Comparison of ENCODE assay signal across 18 cellular contexts in the genomic region with DNA sequence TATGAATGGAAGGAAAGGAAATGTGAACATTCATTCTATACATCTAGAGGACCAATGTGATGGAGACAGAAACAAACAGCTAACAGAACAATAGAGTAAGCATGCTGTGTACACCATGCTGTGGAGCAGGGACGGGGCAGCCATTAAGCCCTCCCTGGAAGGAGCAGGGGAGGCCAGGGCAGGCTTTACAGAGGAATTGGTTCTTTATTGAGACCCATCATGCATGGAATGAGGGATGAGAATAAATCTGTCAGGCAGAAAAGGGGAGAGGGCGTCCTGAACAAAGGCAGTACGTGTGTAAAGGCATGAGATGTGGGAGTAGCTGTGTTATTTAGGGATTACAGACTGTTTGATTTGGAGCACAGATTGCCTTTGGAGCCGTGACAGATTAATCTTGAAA. TPM values are rescaled to one million over a fixed set of nuclear protein-coding genes. Genes with fewer than 3 reads are reported as not detected.
DNase-seq lines count a peak whose midpoint lies in the region; FAIRE-seq and TF ChIP-seq lines count a peak whose summit lies in the region.
"Had no signal": no experiment of that assay in that cellular context is flagged by ENCODE, and none has a peak within 500 bp of the region (broad histone marks: within the 10 kb centered on the region; RNA-seq: fewer than 3 reads in every experiment).

No MANE protein-coding gene starts in this region.

- peaks cover 5% of the 10 kb centered on the region; the same call in 1 of the 2 replicates for H3K79me1 ChIP-seq in H1 (ENCODE audit: low read depth, low read length)

- H2BK5ac ChIP-seq in H1 (ENCODE audit: low read depth, low read length): no peak overlapping the region

- TF ChIP-seq CTCF in H1 (IDR thresholded peaks at IDR 0.05; ENCODE audit: control extremely low read depth in 1 of 3, insufficient read depth in 1 of 3, low read depth in 1 of 3, low read length in 3 of 3): no peak
- no peak for TF ChIP-seq CTCF in tibial artery (IDR thresholded peaks at IDR 0.05)

- peaks cover 47% of the 10 kb centered on the region for H3K4me1 Mint-ChIP-seq in activated naive CD8-positive, alpha-beta T cell treated with anti-CD3 and anti-CD28 coated beads for 36 hours

- H3K4me3 ChIP-seq in H1 (ENCODE audit: extremely low read depth in 1 of 4, insufficient read depth in 2 of 4, low read depth in 3 of 4, low read length in 4 of 4): no peak overlapping the region
- no peak overlapping the region for H3K4me3 ChIP-seq in tibial artery
- H3K4me3 ChIP-seq: SK-N-MC had no signal

- no peak for FAIRE-seq in H1 (lab: Jason Lieb, UNC)
- FAIRE-seq: H54 had no signal

- no peak overlapping the region for H2BK120ac ChIP-seq in H1 (replicated peaks; ENCODE audit: low read depth, low read length)

- H3K18ac ChIP-seq in H1 (ENCODE audit: extremely low read depth, low read length): no peak overlapping the region

- no peak for TF ChIP-seq EP300 in H1 (IDR thresholded peaks at IDR 0.05; ENCODE audit: borderline replicate concordance in 1 of 2, low read depth in 2 of 2, low read length in 2 of 2)

- no peak overlapping the region for H3K27ac Mint-ChIP-seq in activated naive CD8-positive, alpha-beta T cell treated with anti-CD3 and anti-CD28 coated beads for 36 hours

- DNase-seq in NCI-H2227 (lab: John Stamatoyannopoulos, UW; ENCODE audit: unreplicated experiment) (peak; percentile 11), NCI-H2227 treated with DMSO at 0.1 percent for 48 hours (lab: John Stamatoyannopoulos, UW) (no peak), NCI-H69 (lab: John Stamatoyannopoulos, UW) (peak; percentile 12), H1 (ENCODE audit: low read depth in 1 of 2, low spot score in 2 of 2) (no peak), tibial artery (no peak), SK-N-DZ (ENCODE audit: low spot score) (no peak)
- DNase-seq in activated naive CD8-positive, alpha-beta T cell treated with anti-CD3 and anti-CD28 coated beads for 36 hours: no peak
- no peak for DNase-seq in activated CD4-positive, CD25-positive, alpha-beta regulatory T cell treated with anti-CD3 and anti-CD28 coated beads, Interleukin-2, amount 50 U/mL, for 72 hours
- DNase-seq: C1 segment of cervical spinal cord; EL; Kasumi-1; NCI-H1417 treated with DMSO at 0.1 percent for 48 hours; NCI-H2029; NCI-H524; NK-92 treated with Interleukin-12 subunit alpha and Interleukin-12 subunit beta, amount 100 ng/mL, for 24 hours; PC-3 had no signal

- 80% methylated on average over 4 of the region's 4 CpGs; no CpG with 5 or more reads in 1 of the 2 experiments for WGBS in H1 (ENCODE audit: extremely low coverage in 1 of 2, insufficient coverage in 1 of 2, insufficient read length in 1 of 2, insufficient replicate concordance in 2 of 2, low coverage in 1 of 2, low lambda C conversion rate in 2 of 2, missing lambda C conversion rate in 1 of 2), 2 experiments

- H3K27ac ChIP-seq in H1 (ENCODE audit: low read depth, low read length) (no peak overlapping the region), tibial artery (peak overlapping the region; percentile 40 to 63)
- H3K27ac ChIP-seq: SK-N-MC had no signal

- no peaks in the 10 kb centered on the region for H3K9me3 ChIP-seq in H1 (ENCODE audit: insufficient read depth in 2 of 2, low read depth in 1 of 2, low read length in 1 of 2)
- no peaks in the 10 kb centered on the region for H3K9me3 ChIP-seq in tibial artery

- CTCF ChIA-PET in H1 (lab: Charles Lee; ENCODE audit: partially characterized antibody): interaction anchor here (1.0 to 1.9 kb wide), 3 partner anchors 13 to 36 kb away, joined by 3 to 9 read pairs (median 4); a partner anchor contains a TSS

- H3K56ac ChIP-seq in H1 (replicated peaks; ENCODE audit: insufficient read length, low read depth, low read length): no peak overlapping the region

- H2BK20ac ChIP-seq in H1 (ENCODE audit: low read length): no peak overlapping the region

- H4K91ac ChIP-seq in H1 (replicated peaks; ENCODE audit: insufficient read length, low read length): no peak overlapping the region

- peaks cover 0 to 2% of the 10 kb centered on the region in 2 experiments for H4K20me1 ChIP-seq in H1 (replicated peaks in 1 of 2; ENCODE audit: control insufficient read depth in 1 of 2, insufficient read depth in 2 of 2, low read length in 2 of 2)

- intact Hi-C loops in tibial artery (cut with DNase I; ENCODE audit: low total_unique reads): no loop called here

- H4K5ac ChIP-seq in H1 (ENCODE audit: insufficient read length, low read depth, low read length): no peak overlapping the region

- H2BK15ac ChIP-seq in H1 (ENCODE audit: low read length): no peak overlapping the region

- H3K9me3 Mint-ChIP-seq in activated naive CD8-positive, alpha-beta T cell treated with anti-CD3 and anti-CD28 coated beads for 36 hours: peaks cover 5% of the 10 kb centered on the region

- no peak overlapping the region for H3K4ac ChIP-seq in H1 (replicated peaks; ENCODE audit: insufficient read length, low read depth, low read length)

- H3K14ac ChIP-seq in H1 (ENCODE audit: insufficient read length): no peak overlapping the region

- H3K23ac ChIP-seq in H1 (ENCODE audit: insufficient read length): no peak overlapping the region

- peaks cover 0 to 4% (median 0%) of the 10 kb centered on the region in 4 experiments; a peak in 1 of 8 replicates for H3K36me3 ChIP-seq in H1 (ENCODE audit: control insufficient read depth in 2 of 4, insufficient read depth in 4 of 4, low read length in 3 of 4)
- H3K36me3 ChIP-seq in tibial artery: peaks cover 0 to 13% (median 0%) of the 10 kb centered on the region in 3 donors

- H3K9ac ChIP-seq in H1 (replicated peaks in 1 of 4; ENCODE audit: extremely low read depth in 1 of 4, low read depth in 3 of 4, low read length in 3 of 4): no peak overlapping the region

- no peak overlapping the region for H2BK12ac ChIP-seq in H1 (ENCODE audit: low read depth, low read length)

- H3K4me1 ChIP-seq in H1 (replicated peaks in 1 of 4; ENCODE audit: control insufficient read depth in 3 of 4, insufficient read depth in 4 of 4, low read length in 3 of 4) (peaks cover 0 to 3% (median 1%) of the 10 kb centered on the region in 4 experiments; a peak in 2 of 7 replicates), tibial artery (peaks cover 0 to 69% (median 26%) of the 10 kb centered on the region in 4 donors)

- no peak overlapping the region for H3K4me3 Mint-ChIP-seq in activated naive CD8-positive, alpha-beta T cell treated with anti-CD3 and anti-CD28 coated beads for 36 hours

- no peaks in the 10 kb centered on the region for H3K79me2 ChIP-seq in H1 (ENCODE audit: control insufficient read depth in 1 of 2, insufficient read depth in 2 of 2, low read length in 2 of 2)

- H2AK5ac ChIP-seq in H1 (ENCODE audit: low read depth, low read length): no peak overlapping the region

- no peak overlapping the region for H2AFZ ChIP-seq in H1 (ENCODE audit: low read length)

- H3K27me3 ChIP-seq in H1 (replicated peaks in 1 of 4; ENCODE audit: control insufficient read depth in 3 of 4, extremely low read depth in 1 of 4, insufficient read depth in 3 of 4, low read length in 3 of 4): no peaks in the 10 kb centered on the region
- H3K27me3 ChIP-seq in tibial artery: no peaks in the 10 kb centered on the region

- no peaks in the 10 kb centered on the region for H3K23me2 ChIP-seq in H1 (ENCODE audit: low read depth, low read length)

- no peak overlapping the region for H3K4me2 ChIP-seq in H1 (ENCODE audit: insufficient read depth in 1 of 2, low read depth in 2 of 2, low read length in 2 of 2)

- no peaks in the 10 kb centered on the region for H3K27me3 Mint-ChIP-seq in activated naive CD8-positive, alpha-beta T cell treated with anti-CD3 and anti-CD28 coated beads for 36 hours

- no peak overlapping the region for H4K8ac ChIP-seq in H1 (ENCODE audit: extremely low read depth, insufficient read depth, low read length)

- no peak for TF ChIP-seq POLR2A in H1 (IDR thresholded peaks at IDR 0.05; ENCODE audit: control extremely low read depth in 1 of 2, low read depth in 2 of 2, low read length in 2 of 2)

- TF ChIP-seq RAD21 in H1 (IDR thresholded peaks at IDR 0.05 in 1 of 2, conservative IDR thresholded peaks at IDR 0.05 in 1 of 2; ENCODE audit: low read depth in 2 of 2, low read length in 2 of 2): no peak

- POLR2A ChIA-PET in H1 (lab: Charles Lee; ENCODE audit: partially characterized antibody): interaction anchor here (1.1 kb wide), 1 partner anchor 13 kb away, joined by 3 read pairs; no protein-coding TSS in a partner anchor

- peaks cover 49% of the 10 kb centered on the region for H3K36me3 Mint-ChIP-seq in activated naive CD8-positive, alpha-beta T cell treated with anti-CD3 and anti-CD28 coated beads for 36 hours

TF ChIP-seq in H1, 55 proteins besides CTCF, POLR2A, EP300 and RAD21 (continues in another document):
- TF ChIP-seq ZNF274 (IDR thresholded peaks at IDR 0.05; ENCODE audit: borderline replicate concordance, extremely low read depth, low read length) (no peak), YY1 (IDR thresholded peaks at IDR 0.05; ENCODE audit: low read depth, low read length) (0 out of 2 replicates have a peak, but pooled peaks have one; percentile 42)
- TF ChIP-seq, protein P1, sequence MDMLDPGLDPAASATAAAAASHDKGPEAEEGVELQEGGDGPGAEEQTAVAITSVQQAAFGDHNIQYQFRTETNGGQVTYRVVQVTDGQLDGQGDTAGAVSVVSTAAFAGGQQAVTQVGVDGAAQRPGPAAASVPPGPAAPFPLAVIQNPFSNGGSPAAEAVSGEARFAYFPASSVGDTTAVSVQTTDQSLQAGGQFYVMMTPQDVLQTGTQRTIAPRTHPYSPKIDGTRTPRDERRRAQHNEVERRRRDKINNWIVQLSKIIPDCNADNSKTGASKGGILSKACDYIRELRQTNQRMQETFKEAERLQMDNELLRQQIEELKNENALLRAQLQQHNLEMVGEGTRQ (IDR thresholded peaks at IDR 0.05; ENCODE audit: low read length): no peak

RNA-seq across cellular contexts. Expression of a gene that starts 35.2 kb away (rescaled TPM):
- total RNA-seq in H1 (2021; fragmentation: NEBNext Ultra II Directional; extraction: Animal tissue kit (Norgen Biotek cat#: 25700)): 12.2 and 13.4 TPM in 2 replicates
- 2.0 and 2.2 TPM in 2 replicates for polyA plus RNA-seq in H1 (2011; rRNA removed)
- polyA plus RNA-seq in H1 (2011; cell fraction: cytosol; rRNA removed): 4.4 TPM
- polyA plus RNA-seq in H1 (2011; cell fraction: nucleus; rRNA removed): 1.7 TPM
- polyA plus RNA-seq in H1 (2012, experiment 1 of 2): 5.0 to 13.6 TPM (median 5.5 TPM) in 4 replicates
- 1.9 TPM for polyA plus RNA-seq in H1 (2012, experiment 2 of 2)
- 6.3 TPM for polyA plus RNA-seq in H1 (2013, experiment 1 of 2)
- polyA plus RNA-seq in H1 (2013, experiment 2 of 2): 6.4 TPM
- 2.3 and 2.6 TPM in 2 replicates for polyA minus RNA-seq in H1 (2011; rRNA and poly(A)+ RNA removed)
- polyA minus RNA-seq in H1 (2011; cell fraction: cytosol; rRNA and poly(A)+ RNA removed): 3.7 TPM
- 3.8 TPM for polyA minus RNA-seq in H1 (2011; cell fraction: nucleus; rRNA and poly(A)+ RNA removed)
- total RNA-seq in activated naive CD8-positive, alpha-beta T cell treated with anti-CD3 and anti-CD28 coated beads for 36 hours: 10 to 100 TPM; 53.2 to 53.8 TPM
- polyA plus RNA-seq in SK-N-DZ (2014; cell fraction: cytosol; rRNA removed): 6.3 and 8.9 TPM in 2 replicates
- 5.1 and 5.5 TPM in 2 replicates for polyA plus RNA-seq in SK-N-DZ (2014; cell fraction: nucleus; rRNA removed)

Comparison
In these comparisons a context has a peak if more than half of its experiments do, and no peak if none do; other contexts are left out.
1. DNase-seq: peak in NCI-H2227 (single experiment) and NCI-H69 (single experiment); none in NCI-H2227 treated with DMSO at 0.1 percent for 48 hours (single experiment), H1 (0 of 2), tibial artery (0 of 2), activated naive CD8-positive, alpha-beta T cell treated with anti-CD3 and anti-CD28 coated beads for 36 hours (single experiment), SK-N-DZ (single experiment) and activated CD4-positive, CD25-positive, alpha-beta regulatory T cell treated with anti-CD3 and anti-CD28 coated beads, Interleukin-2, amount 50 U/mL, for 72 hours (single experiment).